ENCODE assay signal across 36 cellular contexts in the genomic region with DNA sequence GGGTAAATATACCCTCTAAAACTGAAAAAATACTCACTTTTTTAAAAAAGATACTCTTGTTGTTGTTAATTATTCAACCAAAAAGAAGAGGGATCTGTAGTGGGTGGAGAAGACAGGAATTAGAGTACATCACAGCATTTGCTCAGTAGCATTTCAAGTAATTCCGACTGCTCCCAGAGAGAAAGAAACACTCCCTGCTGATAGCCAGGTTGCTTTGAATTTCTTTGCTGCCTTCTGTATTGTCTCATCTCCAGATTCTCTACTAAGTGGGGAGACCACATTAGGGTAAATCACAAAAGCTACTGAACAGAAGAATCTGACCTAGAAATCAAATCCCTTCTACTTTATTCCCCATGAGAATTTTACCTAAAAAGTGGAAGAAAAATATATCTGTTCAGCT.
"Had no signal": no experiment of that assay in that cellular context is flagged by ENCODE, and none has a peak within 500 bp of the region (broad histone marks: within the 10 kb centered on the region; RNA-seq: fewer than 3 reads in every experiment).

No MANE protein-coding gene starts in this region.

- H3K27me3 ChIP-seq: adrenal gland, breast epithelium, cardiac muscle cell, colonic mucosa, esophagus squamous epithelium, gastroesophageal sphincter, heart right ventricle had no signal

- H3K36me3 Mint-ChIP-seq: activated CD4-positive, alpha-beta memory T cell treated with anti-CD3 and anti-CD28 coated beads for 36 hours; activated CD8-positive, alpha-beta memory T cell treated with anti-CD3 and anti-CD28 coated beads, Interleukin-2, amount 10 ng/mL, durations not matched to agents 7 days and 5 days; activated naive CD4-positive, alpha-beta T cell treated with anti-CD3 and anti-CD28 coated beads, Interleukin-2, amount 50 U/mL, for 24 hours; activated naive CD8-positive, alpha-beta T cell treated with anti-CD3 and anti-CD28 coated beads for 36 hours; brain had no signal

- ATAC-seq: activated CD4-positive, alpha-beta T cell treated with anti-CD3 and anti-CD28 coated beads for 36 hours; activated CD8-positive, alpha-beta memory T cell treated with anti-CD3 and anti-CD28 coated beads, Interleukin-2, amount 10 ng/mL, durations not matched to agents 7 days and 5 days; activated CD8-positive, alpha-beta T cell treated with anti-CD3 and anti-CD28 coated beads, Interleukin-2, amount 10 ng/mL, durations not matched to agents 7 days and 5 days; activated naive CD8-positive, alpha-beta T cell treated with anti-CD3 and anti-CD28 coated beads, Interleukin-2, amount 50 U/mL, for 24 hours; gastroesophageal sphincter; heart right ventricle; T-helper 17 cell had no signal

- H3K4me3 ChIP-seq: adrenal gland, breast epithelium, cardiac muscle cell, colonic mucosa, esophagus squamous epithelium, gastroesophageal sphincter, heart right ventricle had no signal

- H3K27ac ChIP-seq: adrenal gland, breast epithelium, cardiac muscle cell, colonic mucosa, epithelial cell of prostate, esophagus squamous epithelium, gastroesophageal sphincter, heart right ventricle, WERI-Rb-1 had no signal

- H3K27ac Mint-ChIP-seq: activated CD4-positive, alpha-beta memory T cell treated with anti-CD3 and anti-CD28 coated beads for 36 hours; activated CD4-positive, alpha-beta T cell treated with anti-CD3 and anti-CD28 coated beads for 36 hours; activated CD4-positive, alpha-beta T cell treated with anti-CD3 and anti-CD28 coated beads, Interleukin-2, amount 10 ng/mL, durations not matched to agents 24 days and 14 days; activated CD8-positive, alpha-beta memory T cell treated with anti-CD3 and anti-CD28 coated beads, Interleukin-2, amount 10 ng/mL, durations not matched to agents 7 days and 5 days; activated CD8-positive, alpha-beta T cell treated with anti-CD3 and anti-CD28 coated beads, Interleukin-2, amount 10 ng/mL, durations not matched to agents 7 days and 5 days; activated naive CD4-positive, alpha-beta T cell treated with anti-CD3 and anti-CD28 coated beads for 36 hours; activated naive CD4-positive, alpha-beta T cell treated with anti-CD3 and anti-CD28 coated beads, Interleukin-2, amount 50 U/mL, for 24 hours; activated naive CD8-positive, alpha-beta T cell treated with anti-CD3 and anti-CD28 coated beads for 36 hours; activated naive CD8-positive, alpha-beta T cell treated with anti-CD3 and anti-CD28 coated beads, Interleukin-2, amount 50 U/mL, for 24 hours; activated T-helper 1 cell treated with anti-CD3 and anti-CD28 coated beads, Interleukin-12 subunit alpha, Interleukin-12 subunit beta, Interleukin-2, Interleukin-4 antibody, amounts not matched to agents 30 ng/mL and 10 ng/mL and 1 ng/mL, durations not matched to agents 14 hours and 24 hours and 36 hours; activated T-helper 2 cell treated with anti-CD3 and anti-CD28 coated beads, Interferon-gamma antibody, Interleukin-2, Interleukin-4, amounts not matched to agents 10 μg/mL and 5 μg/mL and 100 μg/mL, durations not matched to agents 14 hours and 24 hours and 36 hours; brain; T-helper 17 cell; T-helper 2 cell treated with Interferon-gamma antibody and Interleukin-4, amounts not matched to agents 5 μg/mL and 100 μg/mL, for 36 hours had no signal

- DNase-seq: activated CD4-positive, alpha-beta memory T cell treated with anti-CD3 and anti-CD28 coated beads for 36 hours; activated CD4-positive, alpha-beta T cell treated with anti-CD3 and anti-CD28 coated beads for 36 hours; activated CD4-positive, alpha-beta T cell treated with anti-CD3 and anti-CD28 coated beads, Interleukin-2, amount 10 ng/mL, durations not matched to agents 24 days and 14 days; activated CD4-positive, CD25-positive, alpha-beta regulatory T cell; activated CD4-positive, CD25-positive, alpha-beta regulatory T cell treated with anti-CD3 and anti-CD28 coated beads, Interleukin-2, amount 50 U/mL, for 72 hours; activated CD8-positive, alpha-beta memory T cell treated with anti-CD3 and anti-CD28 coated beads, Interleukin-2, amount 10 ng/mL, durations not matched to agents 7 days and 5 days; activated CD8-positive, alpha-beta memory T cell treated with anti-CD3 and anti-CD28 coated beads, Interleukin-2, amount 50 U/mL, for 4 hours; activated CD8-positive, alpha-beta T cell treated with anti-CD3 and anti-CD28 coated beads, Interleukin-2, amount 10 ng/mL, durations not matched to agents 7 days and 5 days; activated effector memory CD4-positive, alpha-beta T cell treated with anti-CD3 and anti-CD28 coated beads, Interleukin-2, amount 50 U/mL, for 16 hours; activated naive CD4-positive, alpha-beta T cell treated with anti-CD3 and anti-CD28 coated beads for 36 hours; activated naive CD8-positive, alpha-beta T cell treated with anti-CD3 and anti-CD28 coated beads for 36 hours; activated naive CD8-positive, alpha-beta T cell treated with anti-CD3 and anti-CD28 coated beads, Interleukin-2, amount 50 U/mL, for 24 hours; activated T-cell treated with anti-CD3 and anti-CD28 coated beads, Interleukin-2, amount 50 U/mL, for 1 hour; activated T-cell treated with anti-CD3 and anti-CD28 coated beads, Interleukin-2, amount 50 U/mL, for 48 hours; adrenal gland; amygdala; aorta; central memory CD4-positive, alpha-beta T cell; cerebellar nuclear complex; colonic mucosa; effector CD8-positive, alpha-beta T cell; esophagus squamous epithelium; foreskin melanocyte; heart right ventricle; T-helper 17 cell; T1000; WERI-Rb-1 had no signal

- H3K36me3 ChIP-seq: adrenal gland, cardiac muscle cell, colonic mucosa, esophagus squamous epithelium, gastroesophageal sphincter, heart right ventricle, WERI-Rb-1 had no signal

- H3K9me3 Mint-ChIP-seq: activated CD4-positive, alpha-beta T cell treated with anti-CD3 and anti-CD28 coated beads, Interleukin-2, amount 10 ng/mL, durations not matched to agents 24 days and 14 days; activated naive CD8-positive, alpha-beta T cell treated with anti-CD3 and anti-CD28 coated beads, Interleukin-2, amount 50 U/mL, for 24 hours; activated T-helper 1 cell treated with anti-CD3 and anti-CD28 coated beads, Interleukin-12 subunit alpha, Interleukin-12 subunit beta, Interleukin-2, Interleukin-4 antibody, amounts not matched to agents 30 ng/mL and 10 ng/mL and 1 ng/mL, durations not matched to agents 14 hours and 24 hours and 36 hours had no signal

- H3K4me1 ChIP-seq: adrenal gland, breast epithelium, colonic mucosa, esophagus squamous epithelium, gastroesophageal sphincter, heart right ventricle had no signal

- H3K4me1 Mint-ChIP-seq: activated CD4-positive, alpha-beta T cell treated with anti-CD3 and anti-CD28 coated beads for 36 hours; activated CD4-positive, alpha-beta T cell treated with anti-CD3 and anti-CD28 coated beads, Interleukin-2, amount 10 ng/mL, durations not matched to agents 24 days and 14 days; activated CD8-positive, alpha-beta memory T cell treated with anti-CD3 and anti-CD28 coated beads, Interleukin-2, amount 10 ng/mL, durations not matched to agents 7 days and 5 days; activated naive CD4-positive, alpha-beta T cell treated with anti-CD3 and anti-CD28 coated beads, Interleukin-2, amount 50 U/mL, for 24 hours; activated naive CD8-positive, alpha-beta T cell treated with anti-CD3 and anti-CD28 coated beads for 36 hours; activated naive CD8-positive, alpha-beta T cell treated with anti-CD3 and anti-CD28 coated beads, Interleukin-2, amount 50 U/mL, for 24 hours; brain; T-helper 17 cell had no signal

- H3K9me3 ChIP-seq: colonic mucosa, esophagus squamous epithelium had no signal

- H3K4me3 Mint-ChIP-seq: activated CD4-positive, alpha-beta memory T cell treated with anti-CD3 and anti-CD28 coated beads for 36 hours; activated CD4-positive, alpha-beta T cell treated with anti-CD3 and anti-CD28 coated beads for 36 hours; activated CD4-positive, alpha-beta T cell treated with anti-CD3 and anti-CD28 coated beads, Interleukin-2, amount 10 ng/mL, durations not matched to agents 24 days and 14 days; activated CD8-positive, alpha-beta memory T cell treated with anti-CD3 and anti-CD28 coated beads, Interleukin-2, amount 10 ng/mL, durations not matched to agents 7 days and 5 days; activated CD8-positive, alpha-beta T cell treated with anti-CD3 and anti-CD28 coated beads, Interleukin-2, amount 10 ng/mL, durations not matched to agents 7 days and 5 days; activated naive CD4-positive, alpha-beta T cell treated with anti-CD3 and anti-CD28 coated beads for 36 hours; activated naive CD4-positive, alpha-beta T cell treated with anti-CD3 and anti-CD28 coated beads, Interleukin-2, amount 50 U/mL, for 24 hours; activated naive CD8-positive, alpha-beta T cell treated with anti-CD3 and anti-CD28 coated beads for 36 hours; activated naive CD8-positive, alpha-beta T cell treated with anti-CD3 and anti-CD28 coated beads, Interleukin-2, amount 50 U/mL, for 24 hours; activated T-helper 1 cell treated with anti-CD3 and anti-CD28 coated beads, Interleukin-12 subunit alpha, Interleukin-12 subunit beta, Interleukin-2, Interleukin-4 antibody, amounts not matched to agents 30 ng/mL and 10 ng/mL and 1 ng/mL, durations not matched to agents 14 hours and 24 hours and 36 hours; brain; T-helper 17 cell; T-helper 2 cell treated with Interferon-gamma antibody and Interleukin-4, amounts not matched to agents 5 μg/mL and 100 μg/mL, for 36 hours had no signal

- H3K27me3 Mint-ChIP-seq: activated CD4-positive, alpha-beta memory T cell treated with anti-CD3 and anti-CD28 coated beads for 36 hours; activated CD4-positive, alpha-beta T cell treated with anti-CD3 and anti-CD28 coated beads for 36 hours; activated CD4-positive, alpha-beta T cell treated with anti-CD3 and anti-CD28 coated beads, Interleukin-2, amount 10 ng/mL, durations not matched to agents 24 days and 14 days; activated CD8-positive, alpha-beta memory T cell treated with anti-CD3 and anti-CD28 coated beads, Interleukin-2, amount 10 ng/mL, durations not matched to agents 7 days and 5 days; activated naive CD4-positive, alpha-beta T cell treated with anti-CD3 and anti-CD28 coated beads, Interleukin-2, amount 50 U/mL, for 24 hours; activated naive CD8-positive, alpha-beta T cell treated with anti-CD3 and anti-CD28 coated beads for 36 hours; activated naive CD8-positive, alpha-beta T cell treated with anti-CD3 and anti-CD28 coated beads, Interleukin-2, amount 50 U/mL, for 24 hours; brain; T-helper 17 cell had no signal
